ENCODE assay signal across 1 cellular context in genomic region chr2:127047716-127048617, GRCh38.
TF ChIP-seq lines count a peak whose summit lies in the region.

No MANE protein-coding gene starts in this region.

TF ChIP-seq in endothelial cell of umbilical vein, 7 proteins besides CTCF, POLR2A, EP300 and RAD21 (continued from another document):
- TF ChIP-seq MAX (IDR thresholded peaks at IDR 0.05; ENCODE audit: insufficient read depth, insufficient read length), result no peak
